ENCODE assay signal across 2 cellular contexts in the genomic region with DNA sequence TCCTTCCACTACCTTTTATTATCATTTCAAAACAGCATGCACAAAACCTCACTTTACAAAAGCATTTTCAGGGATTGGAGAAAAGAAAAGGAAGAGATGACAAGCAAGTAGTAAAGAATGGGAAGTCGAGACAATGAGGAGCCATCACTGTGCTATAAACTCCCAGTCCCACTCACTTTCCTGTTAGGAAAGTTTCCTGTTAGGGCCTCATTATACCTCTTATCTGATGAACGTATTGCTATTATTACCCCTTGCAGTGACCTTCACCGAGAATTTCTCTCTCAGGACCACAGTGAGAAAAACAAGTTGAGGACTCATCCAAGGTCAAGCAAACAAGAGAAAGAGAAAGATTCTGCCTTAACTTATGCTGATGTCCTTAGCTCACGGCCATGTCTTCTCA.
TF ChIP-seq lines count a peak whose summit lies in the region.

No MANE protein-coding gene starts in this region.

TF ChIP-seq in SK-N-SH, 30 proteins besides CTCF, POLR2A, EP300 and RAD21 (continued from another document):
- TF ChIP-seq, protein P1, sequence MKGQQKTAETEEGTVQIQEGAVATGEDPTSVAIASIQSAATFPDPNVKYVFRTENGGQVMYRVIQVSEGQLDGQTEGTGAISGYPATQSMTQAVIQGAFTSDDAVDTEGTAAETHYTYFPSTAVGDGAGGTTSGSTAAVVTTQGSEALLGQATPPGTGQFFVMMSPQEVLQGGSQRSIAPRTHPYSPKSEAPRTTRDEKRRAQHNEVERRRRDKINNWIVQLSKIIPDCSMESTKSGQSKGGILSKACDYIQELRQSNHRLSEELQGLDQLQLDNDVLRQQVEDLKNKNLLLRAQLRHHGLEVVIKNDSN (IDR thresholded peaks at IDR 0.05; ENCODE audit: borderline replicate concordance, low read depth): no peak
- TF ChIP-seq NFIC (IDR thresholded peaks at IDR 0.05; ENCODE audit: borderline replicate concordance) (no peak), NRF1 (IDR thresholded peaks at IDR 0.05; ENCODE audit: low read depth, low read length) (no peak), POLR2AphosphoS5 (IDR thresholded peaks at IDR 0.05; ENCODE audit: low read depth, low read length) (no peak), SIN3A (IDR thresholded peaks at IDR 0.05; ENCODE audit: borderline replicate concordance, low read depth, low read length) (no peak), EZH2phosphoT487 (IDR thresholded peaks at IDR 0.05; ENCODE audit: borderline replicate concordance, low read depth) (no peak), RXRA (IDR thresholded peaks at IDR 0.05; ENCODE audit: borderline replicate concordance, low read depth) (no peak), SMC3 (IDR thresholded peaks at IDR 0.05; ENCODE audit: low read depth, low read length) (no peak), RCOR1 (IDR thresholded peaks at IDR 0.05; ENCODE audit: low read length) (no peak), GABPA (IDR thresholded peaks at IDR 0.05; ENCODE audit: low read depth) (no peak), YY1 (IDR thresholded peaks at IDR 0.05; ENCODE audit: low read depth) (no peak)
- TF ChIP-seq, protein P2, sequence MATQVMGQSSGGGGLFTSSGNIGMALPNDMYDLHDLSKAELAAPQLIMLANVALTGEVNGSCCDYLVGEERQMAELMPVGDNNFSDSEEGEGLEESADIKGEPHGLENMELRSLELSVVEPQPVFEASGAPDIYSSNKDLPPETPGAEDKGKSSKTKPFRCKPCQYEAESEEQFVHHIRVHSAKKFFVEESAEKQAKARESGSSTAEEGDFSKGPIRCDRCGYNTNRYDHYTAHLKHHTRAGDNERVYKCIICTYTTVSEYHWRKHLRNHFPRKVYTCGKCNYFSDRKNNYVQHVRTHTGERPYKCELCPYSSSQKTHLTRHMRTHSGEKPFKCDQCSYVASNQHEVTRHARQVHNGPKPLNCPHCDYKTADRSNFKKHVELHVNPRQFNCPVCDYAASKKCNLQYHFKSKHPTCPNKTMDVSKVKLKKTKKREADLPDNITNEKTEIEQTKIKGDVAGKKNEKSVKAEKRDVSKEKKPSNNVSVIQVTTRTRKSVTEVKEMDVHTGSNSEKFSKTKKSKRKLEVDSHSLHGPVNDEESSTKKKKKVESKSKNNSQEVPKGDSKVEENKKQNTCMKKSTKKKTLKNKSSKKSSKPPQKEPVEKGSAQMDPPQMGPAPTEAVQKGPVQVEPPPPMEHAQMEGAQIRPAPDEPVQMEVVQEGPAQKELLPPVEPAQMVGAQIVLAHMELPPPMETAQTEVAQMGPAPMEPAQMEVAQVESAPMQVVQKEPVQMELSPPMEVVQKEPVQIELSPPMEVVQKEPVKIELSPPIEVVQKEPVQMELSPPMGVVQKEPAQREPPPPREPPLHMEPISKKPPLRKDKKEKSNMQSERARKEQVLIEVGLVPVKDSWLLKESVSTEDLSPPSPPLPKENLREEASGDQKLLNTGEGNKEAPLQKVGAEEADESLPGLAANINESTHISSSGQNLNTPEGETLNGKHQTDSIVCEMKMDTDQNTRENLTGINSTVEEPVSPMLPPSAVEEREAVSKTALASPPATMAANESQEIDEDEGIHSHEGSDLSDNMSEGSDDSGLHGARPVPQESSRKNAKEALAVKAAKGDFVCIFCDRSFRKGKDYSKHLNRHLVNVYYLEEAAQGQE (IDR thresholded peaks at IDR 0.05; ENCODE audit: low read depth, low read length): no peak
- TF ChIP-seq, protein P3, sequence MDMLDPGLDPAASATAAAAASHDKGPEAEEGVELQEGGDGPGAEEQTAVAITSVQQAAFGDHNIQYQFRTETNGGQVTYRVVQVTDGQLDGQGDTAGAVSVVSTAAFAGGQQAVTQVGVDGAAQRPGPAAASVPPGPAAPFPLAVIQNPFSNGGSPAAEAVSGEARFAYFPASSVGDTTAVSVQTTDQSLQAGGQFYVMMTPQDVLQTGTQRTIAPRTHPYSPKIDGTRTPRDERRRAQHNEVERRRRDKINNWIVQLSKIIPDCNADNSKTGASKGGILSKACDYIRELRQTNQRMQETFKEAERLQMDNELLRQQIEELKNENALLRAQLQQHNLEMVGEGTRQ (IDR thresholded peaks at IDR 0.05; ENCODE audit: borderline replicate concordance, low read depth, low read length): no peak

TF ChIP-seq in SK-N-SH treated with all-trans-retinoic acid at 6 μM for 48 hours, 23 proteins besides CTCF, POLR2A, EP300 and RAD21 (continued from another document):
- TF ChIP-seq, protein P4, sequence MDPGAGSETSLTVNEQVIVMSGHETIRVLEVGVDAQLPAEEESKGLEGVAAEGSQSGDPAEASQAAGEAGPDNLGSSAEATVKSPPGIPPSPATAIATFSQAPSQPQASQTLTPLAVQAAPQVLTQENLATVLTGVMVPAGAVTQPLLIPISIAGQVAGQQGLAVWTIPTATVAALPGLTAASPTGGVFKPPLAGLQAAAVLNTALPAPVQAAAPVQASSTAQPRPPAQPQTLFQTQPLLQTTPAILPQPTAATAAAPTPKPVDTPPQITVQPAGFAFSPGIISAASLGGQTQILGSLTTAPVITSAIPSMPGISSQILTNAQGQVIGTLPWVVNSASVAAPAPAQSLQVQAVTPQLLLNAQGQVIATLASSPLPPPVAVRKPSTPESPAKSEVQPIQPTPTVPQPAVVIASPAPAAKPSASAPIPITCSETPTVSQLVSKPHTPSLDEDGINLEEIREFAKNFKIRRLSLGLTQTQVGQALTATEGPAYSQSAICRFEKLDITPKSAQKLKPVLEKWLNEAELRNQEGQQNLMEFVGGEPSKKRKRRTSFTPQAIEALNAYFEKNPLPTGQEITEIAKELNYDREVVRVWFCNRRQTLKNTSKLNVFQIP (CRISPR knock-in tag; IDR thresholded peaks at IDR 0.05; ENCODE audit: borderline replicate concordance, low read depth): no peak
TF ChIP-seq in SK-N-SH treated with all-trans-retinoic acid at 6 μM for 48 hours: peak in this region for 0.
